ENCODE assay signal across 8 cellular contexts in the genomic region with DNA sequence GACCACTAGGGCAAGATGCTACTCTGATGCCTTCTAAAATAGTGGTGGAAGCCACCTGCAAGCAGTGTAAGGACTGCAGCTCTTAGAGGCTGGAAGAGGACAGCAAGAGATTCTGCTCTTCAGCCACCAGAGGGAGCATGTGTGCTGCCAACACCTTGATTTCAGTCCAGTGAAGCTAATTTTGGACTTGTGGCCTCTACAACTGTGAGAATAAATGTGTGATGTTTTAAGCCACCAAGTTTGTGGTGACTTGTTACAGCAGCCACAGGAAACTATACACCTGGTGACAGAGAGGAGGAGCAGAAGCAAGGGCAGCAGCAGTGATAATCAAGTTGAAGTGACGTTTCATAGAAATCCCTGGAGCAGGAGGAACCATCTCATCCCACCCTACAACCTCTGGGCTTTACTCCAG. TPM values are rescaled to one million over a fixed set of nuclear protein-coding genes. Genes with fewer than 3 reads are reported as not detected.
DNase-seq lines count a peak whose midpoint lies in the region; ATAC-seq and TF ChIP-seq lines count a peak whose summit lies in the region.

No MANE protein-coding gene starts in this region.

- H3K4me3 Mint-ChIP-seq in natural killer cell treated with Interleukin-12 subunit alpha and Interleukin-12 subunit beta and Interleukin-15 and Interleukin-18, amount 100 ng/mL, for 72 hours, result peak overlapping the region; percentile 5

- peak; percentile 89 for TF ChIP-seq CTCF in thoracic aorta (IDR thresholded peaks at IDR 0.05)

- H3K27me3 ChIP-seq in thoracic aorta (replicated peaks; ENCODE audit: insufficient read depth), result no peaks in the 10 kb centered on the region

- no peaks in the 10 kb centered on the region for H3K27me3 Mint-ChIP-seq in natural killer cell treated with Interleukin-12 subunit alpha and Interleukin-12 subunit beta and Interleukin-15 and Interleukin-18, amount 100 ng/mL, for 72 hours

- no peak overlapping the region for H3K4me3 ChIP-seq in thoracic aorta

- DNase-seq in DMS153 (lab: John Stamatoyannopoulos, UW) (peak; percentile 42), NCI-H748 (lab: John Stamatoyannopoulos, UW; ENCODE audit: unreplicated experiment) (peak; percentile 65), fibroblast of gingiva (ENCODE audit: low read depth) (peak; percentile 70), thoracic aorta (ENCODE audit: low spot score) (no peak)
- DNase-seq in activated CD8-positive, alpha-beta memory T cell treated with anti-CD3 and anti-CD28 coated beads, Interleukin-2, amount 50 U/mL, for 1 hour (ENCODE audit: extremely low read depth), result peak; percentile 7
- peak; percentile 72 for DNase-seq in natural killer cell treated with Interleukin-12 subunit alpha and Interleukin-12 subunit beta and Interleukin-15 and Interleukin-18, amount 100 ng/mL, for 72 hours (ENCODE audit: low spot score)

- peak overlapping the region in 1 of 2 donors; percentile 75 for H3K27ac Mint-ChIP-seq in natural killer cell treated with Interleukin-12 subunit alpha and Interleukin-12 subunit beta and Interleukin-15 and Interleukin-18, amount 100 ng/mL, for 72 hours

- H3K4me1 Mint-ChIP-seq in natural killer cell treated with Interleukin-12 subunit alpha and Interleukin-12 subunit beta and Interleukin-15 and Interleukin-18, amount 100 ng/mL, for 72 hours (ENCODE audit: low read depth in 2 of 2), result peaks cover 18 to 21% of the 10 kb centered on the region in 2 donors

- no peaks in the 10 kb centered on the region for H3K9me3 ChIP-seq in thoracic aorta

- H3K27ac ChIP-seq in thoracic aorta, result no peak overlapping the region

- peaks cover 4% of the 10 kb centered on the region for H3K9me3 Mint-ChIP-seq in natural killer cell treated with Interleukin-12 subunit alpha and Interleukin-12 subunit beta and Interleukin-15 and Interleukin-18, amount 100 ng/mL, for 72 hours

- peak; percentile 95 for ATAC-seq in GM19455 (IDR thresholded peaks at IDR 0.05; ENCODE audit: unreplicated experiment)
- peak; percentile 93 for ATAC-seq in HG03460 (IDR thresholded peaks at IDR 0.05; ENCODE audit: unreplicated experiment)
- peak; percentile 88 to 89 for ATAC-seq in natural killer cell treated with Interleukin-12 subunit alpha and Interleukin-12 subunit beta and Interleukin-15 and Interleukin-18, amount 100 ng/mL, for 72 hours
- ATAC-seq in thoracic aorta (ENCODE audit: insufficient number of reproducible peaks, low FRiP score, low read depth), result peak; percentile 79

- peaks cover 0 to 6% of the 10 kb centered on the region in 2 donors for H3K4me1 ChIP-seq in thoracic aorta (ENCODE audit: control insufficient read depth in 1 of 2, low read depth in 2 of 2)

- no peaks in the 10 kb centered on the region for H3K36me3 ChIP-seq in thoracic aorta

- H3K36me3 Mint-ChIP-seq in natural killer cell treated with Interleukin-12 subunit alpha and Interleukin-12 subunit beta and Interleukin-15 and Interleukin-18, amount 100 ng/mL, for 72 hours, result no peaks in the 10 kb centered on the region

RNA-seq across cellular contexts. Expression of a gene that starts 55.9 kb away (rescaled TPM):
- total RNA-seq in natural killer cell treated with Interleukin-12 subunit alpha and Interleukin-12 subunit beta and Interleukin-15 and Interleukin-18, amount 100 ng/mL, for 72 hours, result not detected
- not detected for total RNA-seq in thoracic aorta
